ENCODE assay signal across 12 cellular contexts in genomic region chrX:52271212-52271611, GRCh38.
DNase-seq lines count a peak whose midpoint lies in the region; ATAC-seq and TF ChIP-seq lines count a peak whose summit lies in the region.
"Had no signal": no experiment of that assay in that cellular context is flagged by ENCODE, and none has a peak within 500 bp of the region (broad histone marks: within the 10 kb centered on the region; RNA-seq: fewer than 3 reads in every experiment).

No MANE protein-coding gene starts in this region.

- no peaks in the 10 kb centered on the region for H3K79me2 ChIP-seq in Karpas-422 (ENCODE audit: low read length)

- H3K27ac ChIP-seq in Karpas-422 (ENCODE audit: low read length): no peak overlapping the region
- no peak overlapping the region for H3K27ac ChIP-seq in lung (ENCODE audit: low read depth in 1 of 2, low read length in 1 of 2)

- H4K20me1 ChIP-seq in Karpas-422 (ENCODE audit: insufficient read depth, low read depth, low read length): no peaks in the 10 kb centered on the region

- no peak overlapping the region for H3K4me3 Mint-ChIP-seq in stimulated activated effector memory CD8-positive, alpha-beta T cell treated with anti-CD3 and anti-CD28 coated beads, Interleukin-12 subunit alpha, Interleukin-12 subunit beta, amount 100 ng/mL, for 72 hours
- H3K4me3 Mint-ChIP-seq: naive thymus-derived CD8-positive, alpha-beta T cell; T-helper 1 cell treated with Interleukin-12 subunit alpha and Interleukin-12 subunit beta and Interleukin-4 antibody, amounts not matched to agents 30 μg/mL and 1 μg/mL, for 36 hours had no signal

- H3K4me2 ChIP-seq in Karpas-422 (ENCODE audit: low read depth, low read length, poor library complexity, severe bottlenecking): no peak overlapping the region

- no peaks in the 10 kb centered on the region for H3K27me3 ChIP-seq in GM06990 (replicated peaks; ENCODE audit: control insufficient read depth, insufficient read depth, low read length)
- H3K27me3 ChIP-seq in Karpas-422 (ENCODE audit: low read length): no peaks in the 10 kb centered on the region; the same call in 1 of the 2 replicates
- no peaks in the 10 kb centered on the region for H3K27me3 ChIP-seq in lung (ENCODE audit: control insufficient read depth, insufficient read depth)

- peak; percentile 9 for ATAC-seq in lung (ENCODE audit: insufficient read depth, low FRiP score)
- no peak for ATAC-seq in left lobe of liver
- no peak for ATAC-seq in GM21360 (IDR thresholded peaks at IDR 0.05; ENCODE audit: unreplicated experiment)
- ATAC-seq in stimulated activated effector memory CD8-positive, alpha-beta T cell treated with anti-CD3 and anti-CD28 coated beads, Interleukin-12 subunit alpha, Interleukin-12 subunit beta, amount 100 ng/mL, for 72 hours: no peak
- ATAC-seq: naive thymus-derived CD8-positive, alpha-beta T cell had no signal

- H3K36me3 ChIP-seq in GM06990 (ENCODE audit: control insufficient read depth, insufficient read depth, low read length): no peaks in the 10 kb centered on the region
- no peaks in the 10 kb centered on the region for H3K36me3 ChIP-seq in Karpas-422 (ENCODE audit: insufficient read depth, low read length)
- no peaks in the 10 kb centered on the region for H3K36me3 ChIP-seq in lung (ENCODE audit: control insufficient read depth in 2 of 2, insufficient read depth in 2 of 2, low read length in 2 of 2)

- H3K9ac ChIP-seq in Karpas-422 (ENCODE audit: low read length): no peak overlapping the region

- in situ Hi-C loops in astrocyte of the cerebellum (cut with HindIII; ENCODE audit: low sequenced_read_pairs): no loop called here

- H3K4me1 ChIP-seq in Karpas-422 (ENCODE audit: low read length): no peaks in the 10 kb centered on the region
- peaks cover 0 to 2% of the 10 kb centered on the region in 2 donors for H3K4me1 ChIP-seq in lung (ENCODE audit: control insufficient read depth in 2 of 2, insufficient read depth in 2 of 2, low read length in 2 of 2)

- H3K9me2 ChIP-seq in Karpas-422 (replicated peaks; ENCODE audit: insufficient read depth, low read length): no peaks in the 10 kb centered on the region

- TF ChIP-seq CTCF in GM06990 (IDR thresholded peaks at IDR 0.05; ENCODE audit: insufficient read depth, low read length, poor library complexity, severe bottlenecking): peak; percentile 51
- peak; percentile 10 for TF ChIP-seq CTCF in astrocyte of the cerebellum (IDR thresholded peaks at IDR 0.05; ENCODE audit: low read depth, low read length, missing control alignments)
- no peak for TF ChIP-seq CTCF in lung (IDR thresholded peaks at IDR 0.05; ENCODE audit: control extremely low read depth, extremely low read depth)

- no peaks in the 10 kb centered on the region for H3K36me3 Mint-ChIP-seq in stimulated activated effector memory CD8-positive, alpha-beta T cell treated with anti-CD3 and anti-CD28 coated beads, Interleukin-12 subunit alpha, Interleukin-12 subunit beta, amount 100 ng/mL, for 72 hours
- H3K36me3 Mint-ChIP-seq: naive thymus-derived CD8-positive, alpha-beta T cell had no signal

- no peaks in the 10 kb centered on the region for H3K4me1 Mint-ChIP-seq in stimulated activated effector memory CD8-positive, alpha-beta T cell treated with anti-CD3 and anti-CD28 coated beads, Interleukin-12 subunit alpha, Interleukin-12 subunit beta, amount 100 ng/mL, for 72 hours
- H3K4me1 Mint-ChIP-seq: naive thymus-derived CD8-positive, alpha-beta T cell had no signal

- H3K4me3 ChIP-seq in GM06990 (replicated peaks; ENCODE audit: low read depth, low read length) (no peak overlapping the region), Karpas-422 (ENCODE audit: low read length) (no peak overlapping the region), astrocyte of the cerebellum (ENCODE audit: low read depth, low read length) (no peak overlapping the region), lung (no peak overlapping the region)

- H3K9me3 ChIP-seq in Karpas-422 (ENCODE audit: low read length): no peaks in the 10 kb centered on the region
- H3K9me3 ChIP-seq in lung (ENCODE audit: control insufficient read depth in 2 of 2, insufficient read depth in 1 of 2, low read length in 1 of 2): no peaks in the 10 kb centered on the region

- DNase-seq in GM06990 (ENCODE audit: extremely low read depth, insufficient read length) (no peak), Karpas-422 (peak; percentile 64), astrocyte of the cerebellum (ENCODE audit: low read depth) (no peak), lung (ENCODE audit: low spot score) (no peak), left lobe of liver (ENCODE audit: low spot score) (no peak)
- DNase-seq in stimulated activated naive CD4-positive, alpha-beta T cell treated with Interleukin-2 at 50 U/mL for 16 hours (lab: John Stamatoyannopoulos, UW): no peak
- DNase-seq in stimulated activated effector memory CD8-positive, alpha-beta T cell treated with anti-CD3 and anti-CD28 coated beads, Interleukin-12 subunit alpha, Interleukin-12 subunit beta, amount 100 ng/mL, for 72 hours (ENCODE audit: low spot score in 2 of 2): no peak
- DNase-seq: activated gamma-delta T cell treated with Interleukin-2 at 50 U/mL for 16 hours; stimulated activated CD4-positive, alpha-beta T cell treated with anti-CD3 and anti-CD28 coated beads, Interleukin-4, amount 100 ng/mL, for 1 hour had no signal

- H2AFZ ChIP-seq in Karpas-422 (ENCODE audit: low read length): no peak overlapping the region

- 46 to 55% methylated on average over 2 of the region's 2 CpGs for WGBS in lung, 2 donors

- H3K9me3 Mint-ChIP-seq in stimulated activated effector memory CD8-positive, alpha-beta T cell treated with anti-CD3 and anti-CD28 coated beads, Interleukin-12 subunit alpha, Interleukin-12 subunit beta, amount 100 ng/mL, for 72 hours: no peaks in the 10 kb centered on the region
- H3K9me3 Mint-ChIP-seq: naive thymus-derived CD8-positive, alpha-beta T cell; T-helper 1 cell treated with Interleukin-12 subunit alpha and Interleukin-12 subunit beta and Interleukin-4 antibody, amounts not matched to agents 30 μg/mL and 1 μg/mL, for 36 hours had no signal

- H3K27ac Mint-ChIP-seq in stimulated activated effector memory CD8-positive, alpha-beta T cell treated with anti-CD3 and anti-CD28 coated beads, Interleukin-12 subunit alpha, Interleukin-12 subunit beta, amount 100 ng/mL, for 72 hours: no peak overlapping the region
- H3K27ac Mint-ChIP-seq: T-helper 1 cell treated with Interleukin-12 subunit alpha and Interleukin-12 subunit beta and Interleukin-4 antibody, amounts not matched to agents 30 μg/mL and 1 μg/mL, for 36 hours had no signal
